13 cellular contexts compared by ENCODE assay signal in the genomic region with DNA sequence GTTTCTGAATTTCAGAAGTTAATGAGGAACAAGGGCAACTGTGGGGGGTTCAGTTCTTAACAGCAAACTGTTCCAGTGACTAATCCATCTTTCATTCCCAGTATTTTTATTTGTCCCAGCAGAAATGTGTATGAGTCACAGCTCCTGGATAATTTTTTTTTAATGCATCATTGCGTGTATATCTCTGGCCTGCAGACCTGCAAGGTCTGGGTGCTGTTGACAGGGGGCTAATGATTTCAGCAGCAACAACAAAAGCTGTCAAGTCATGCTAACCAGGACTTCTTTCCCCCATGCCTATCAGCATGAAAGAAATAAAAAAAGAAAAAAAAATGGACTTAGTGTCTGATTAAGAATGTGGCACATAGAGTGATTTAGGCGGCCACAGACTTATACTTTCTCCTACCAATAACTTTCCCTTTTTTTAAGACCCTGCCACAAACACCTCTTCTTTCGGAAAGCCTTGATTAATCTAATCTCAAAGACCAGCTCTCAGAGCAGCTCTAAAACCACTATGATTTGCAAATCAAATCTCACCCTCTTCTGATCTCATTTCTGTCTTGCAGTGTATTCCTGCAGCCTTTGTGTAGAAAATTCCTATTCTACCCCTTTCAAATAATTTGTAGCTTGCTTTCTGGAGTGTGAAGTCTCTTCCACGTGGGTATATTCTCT. TPM values are rescaled to one million over a fixed set of nuclear protein-coding genes. Genes with fewer than 3 reads are reported as not detected.
DNase-seq lines count a peak whose midpoint lies in the region; ATAC-seq, FAIRE-seq and TF ChIP-seq lines count a peak whose summit lies in the region.
"Had no signal": no experiment of that assay in that cellular context is flagged by ENCODE, and none has a peak within 500 bp of the region (broad histone marks: within the 10 kb centered on the region; RNA-seq: fewer than 3 reads in every experiment).

No MANE protein-coding gene starts in this region.

- TF ChIP-seq CTCF in HFF-Myc (IDR thresholded peaks at IDR 0.05; ENCODE audit: low read depth, low read length, missing control alignments): no peak
- TF ChIP-seq CTCF in fibroblast of pulmonary artery (IDR thresholded peaks at IDR 0.05; ENCODE audit: low read length, missing control alignments): no peak
- no peak for TF ChIP-seq CTCF in tibial artery (IDR thresholded peaks at IDR 0.05)

- H3K4me1 ChIP-seq in tibial artery: peaks cover 0 to 7% (median 4%) of the 10 kb centered on the region in 4 donors

- intact Hi-C loops in tibial artery (cut with DNase I; ENCODE audit: low total_unique reads): no loop called here

- H3K27ac ChIP-seq in tibial artery: no peak overlapping the region

- FAIRE-seq in GM19239 (lab: Jason Lieb, UNC): no peak

- peak; percentile 93 for DNase-seq in A172 (ENCODE audit: low spot score)
- peak; percentile 65 for DNase-seq in HFF-Myc (ENCODE audit: extremely low read depth, low read depth)
- DNase-seq in fibroblast of pulmonary artery (ENCODE audit: low read depth): peak; percentile 83
- DNase-seq in GM19239 (ENCODE audit: insufficient read length, low spot score): no peak
- DNase-seq in tibial artery: no peak
- no peak for DNase-seq in effector CD8-positive, alpha-beta T cell (lab: John Stamatoyannopoulos, UW)
- DNase-seq: cortex of kidney; naive thymus-derived CD8-positive, alpha-beta T cell; NCI-H2081 treated with DMSO at 0.1 percent for 48 hours; stimulated activated CD4-positive, alpha-beta T cell treated with anti-CD3 and anti-CD28 coated beads, Interleukin-1b, Interleukin-23, amount 100 ng/mL, for 48 hours had no signal

- H3K36me3 ChIP-seq in tibial artery: no peaks in the 10 kb centered on the region

- H3K27me3 ChIP-seq in tibial artery: no peaks in the 10 kb centered on the region

- H3K4me3 ChIP-seq in HFF-Myc (replicated peaks; ENCODE audit: low read depth, low read length): no peak overlapping the region
- no peak overlapping the region for H3K4me3 ChIP-seq in fibroblast of pulmonary artery (replicated peaks; ENCODE audit: low read depth, low read length)
- no peak overlapping the region for H3K4me3 ChIP-seq in tibial artery

- no peaks in the 10 kb centered on the region for H3K9me3 ChIP-seq in tibial artery

- ATAC-seq in SK-N-SH treated with all-trans-retinoic acid at 6 μM for 48 hours (peak; percentile 91), GM19351 (IDR thresholded peaks at IDR 0.05; ENCODE audit: unreplicated experiment) (no peak)
- ATAC-seq: activated CD4-positive, CD25-positive, alpha-beta regulatory T cell treated with anti-CD3 and anti-CD28 coated beads, Interleukin-2, amount 50 U/mL, for 24 hours; naive thymus-derived CD8-positive, alpha-beta T cell had no signal

TF ChIP-seq in SK-N-SH treated with all-trans-retinoic acid at 6 μM for 48 hours, 23 proteins besides CTCF, POLR2A, EP300 and RAD21:
- TF ChIP-seq OSR1 (CRISPR knock-in tag; IDR thresholded peaks at IDR 0.05) (no peak), ISL1 (CRISPR knock-in tag; IDR thresholded peaks at IDR 0.05) (peak; percentile 39; the same call in 1 of the 2 replicates)

RNA-seq across cellular contexts. Expression of gene PREX1, which starts 14.2 kb away (rescaled TPM):
- 8.1 and 12.2 TPM in 2 replicates for total RNA-seq in A172 (2014; rRNA removed; shearing (Covaris generic))

Comparison
In these comparisons a context has a peak if more than half of its experiments do, and no peak if none do; other contexts are left out.
1. DNase-seq: peak in A172 (single experiment), HFF-Myc (single experiment) and fibroblast of pulmonary artery (single experiment); none in GM19239 (single experiment), tibial artery (0 of 2) and effector CD8-positive, alpha-beta T cell (single experiment).